In the genomic region with DNA sequence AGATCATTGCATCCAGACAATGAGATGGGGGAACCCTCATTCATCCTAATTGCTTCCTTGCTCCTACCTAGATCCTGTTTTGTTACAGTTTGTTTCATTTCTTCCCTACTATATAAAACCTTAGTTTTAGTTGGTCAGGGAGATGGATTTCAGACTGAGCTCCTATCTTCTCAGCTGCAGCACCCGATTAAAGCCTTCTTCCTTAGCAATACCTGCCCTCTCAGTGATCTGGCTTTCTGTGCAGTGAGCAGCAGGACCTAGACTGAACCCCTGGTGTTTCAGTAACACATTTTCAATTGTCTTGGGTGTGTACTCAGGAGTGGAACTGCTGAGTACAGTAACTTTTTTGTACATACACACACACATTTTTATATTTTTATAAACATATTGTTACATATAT, we compare ENCODE assay signal across 6 cellular contexts.
"Had no signal": no experiment of that assay in that cellular context is flagged by ENCODE, and none has a peak within 500 bp of the region (broad histone marks: within the 10 kb centered on the region; RNA-seq: fewer than 3 reads in every experiment).

No MANE protein-coding gene starts in this region.

- DNase-seq: GDM1, GF-D8 had no signal

- FAIRE-seq: G401.6, GM12891, GM18507, GM19239 had no signal
